16 cellular contexts compared by ENCODE assay signal in the genomic region with DNA sequence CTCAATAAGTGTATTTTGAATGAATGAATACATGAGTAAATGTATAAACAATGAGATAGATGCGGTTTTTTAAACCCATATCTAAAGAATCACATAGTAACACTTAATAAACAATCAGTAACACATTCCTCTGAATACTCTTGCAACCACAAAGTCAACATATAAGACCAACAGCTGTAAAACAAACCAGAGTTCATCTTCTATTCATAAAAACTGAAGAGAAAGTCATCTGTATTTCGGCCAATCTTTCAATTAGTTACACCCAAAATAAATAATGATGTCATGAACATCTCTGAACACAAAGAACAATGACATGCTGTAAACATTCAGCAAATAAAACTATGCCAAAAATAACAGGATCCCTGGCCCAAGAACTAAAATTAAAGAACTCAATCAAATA. TPM values are rescaled to one million over a fixed set of nuclear protein-coding genes. Genes with fewer than 3 reads are reported as not detected.
DNase-seq lines count a peak whose midpoint lies in the region; ATAC-seq and TF ChIP-seq lines count a peak whose summit lies in the region.
"Had no signal": no experiment of that assay in that cellular context is flagged by ENCODE, and none has a peak within 500 bp of the region (broad histone marks: within the 10 kb centered on the region; RNA-seq: fewer than 3 reads in every experiment).

No MANE protein-coding gene starts in this region.

- TF ChIP-seq CTCF in RWPE2 (IDR thresholded peaks at IDR 0.05; ENCODE audit: poor library complexity, severe bottlenecking) (no peak), gastrocnemius medialis (IDR thresholded peaks at IDR 0.05 in 4 of 5, conservative IDR thresholded peaks at IDR 0.05 in 1 of 5) (no peak), esophagus muscularis mucosa (IDR thresholded peaks at IDR 0.05) (no peak)

- ATAC-seq in RWPE2 (ENCODE audit: low read depth) (peak; percentile 74), gastrocnemius medialis (peak; percentile 33 to 49), HG03469 (IDR thresholded peaks at IDR 0.05; ENCODE audit: unreplicated experiment) (no peak)
- ATAC-seq: stimulated activated naive CD8-positive, alpha-beta T cell treated with anti-CD3 and anti-CD28 coated beads, Interleukin-15, amount 100 ng/mL, for 72 hours had no signal

- intact Hi-C loops in gastrocnemius medialis (cut with DNase I; ENCODE audit: low total_unique reads) (loop anchor here (10.0 kb wide), 2 partner anchors 260 to 290 kb away; a partner anchor contains a TSS), esophagus muscularis mucosa (cut with DNase I) (loop anchor here (5.0 kb wide), 1 partner anchor 47 kb away; a partner anchor contains a TSS)

- TF ChIP-seq POLR2A in gastrocnemius medialis (IDR thresholded peaks at IDR 0.05) (no peak), esophagus muscularis mucosa (IDR thresholded peaks at IDR 0.05; ENCODE audit: low read depth) (no peak)

- no peak for TF ChIP-seq EP300 in esophagus muscularis mucosa (IDR thresholded peaks at IDR 0.05)

- WGBS in esophagus muscularis mucosa = 22% methylated on average over 2 of the region's 2 CpGs

- H3K4me3 ChIP-seq in RWPE2 (ENCODE audit: severe bottlenecking) = no peak overlapping the region
- no peak overlapping the region for H3K4me3 ChIP-seq in gastrocnemius medialis
- no peak overlapping the region for H3K4me3 ChIP-seq in esophagus muscularis mucosa
- H3K4me3 ChIP-seq: lung, PC-9 had no signal

- H3K9me3 ChIP-seq in RWPE2 (ENCODE audit: severe bottlenecking) (no peaks in the 10 kb centered on the region), gastrocnemius medialis (no peaks in the 10 kb centered on the region), esophagus muscularis mucosa (no peaks in the 10 kb centered on the region)

- H3K36me3 ChIP-seq in RWPE2 (ENCODE audit: low read depth) = no peaks in the 10 kb centered on the region
- no peaks in the 10 kb centered on the region for H3K36me3 ChIP-seq in gastrocnemius medialis
- H3K36me3 ChIP-seq in esophagus muscularis mucosa = no peaks in the 10 kb centered on the region

- DNase-seq in ELR (ENCODE audit: low read depth) = peak; percentile 64
- DNase-seq in RWPE2 (ENCODE audit: low spot score) = no peak
- peak; percentile 18 for DNase-seq in fibroblast of the conjunctiva (ENCODE audit: low read depth)
- DNase-seq in gastrocnemius medialis = no peak
- DNase-seq in esophagus muscularis mucosa (ENCODE audit: extremely low spot score) = no peak
- DNase-seq in stimulated activated CD4-positive, alpha-beta T cell treated with anti-CD3 and anti-CD28 coated beads, Interleukin-4, amount 100 ng/mL, for 1 hour = no peak
- DNase-seq: activated CD4-positive, alpha-beta memory T cell treated with anti-CD3 and anti-CD28 coated beads, Interleukin-2, amount 10 ng/mL, durations not matched to agents 7 days and 5 days; activated gamma-delta T cell treated with Interleukin-2 at 50 U/mL for 16 hours; DMS79 treated with DMSO at 0.1 percent for 48 hours; glutamatergic neuron; Karpas-422; stimulated activated CD4-positive, alpha-beta T cell treated with anti-CD3 and anti-CD28 coated beads, Interleukin-4, amount 100 ng/mL, for 4 hours; stimulated activated naive CD8-positive, alpha-beta T cell treated with anti-CD3 and anti-CD28 coated beads, Interleukin-15, amount 100 ng/mL, for 72 hours had no signal

- peaks cover 4% of the 10 kb centered on the region for H3K27me3 ChIP-seq in RWPE2 (ENCODE audit: insufficient read depth, poor library complexity, severe bottlenecking)
- H3K27me3 ChIP-seq in gastrocnemius medialis = no peaks in the 10 kb centered on the region
- no peaks in the 10 kb centered on the region for H3K27me3 ChIP-seq in esophagus muscularis mucosa

- H3K27ac ChIP-seq in RWPE2 (ENCODE audit: poor library complexity, severe bottlenecking) (no peak overlapping the region), gastrocnemius medialis (peak overlapping the region; percentile 34 to 69 (median 52)), esophagus muscularis mucosa (replicated peaks in 1 of 4) (no peak overlapping the region)
- H3K27ac ChIP-seq: PC-9 had no signal

- in situ Hi-C loops in gastrocnemius medialis (cut with MboI; ENCODE audit: low sequenced_read_pairs in 4 of 4) = loop anchor here (10.0 to 25.0 kb wide), 4 partner anchors 60 to 290 kb away; a partner anchor contains a TSS

- H3K4me1 ChIP-seq in RWPE2 (ENCODE audit: insufficient read depth, poor library complexity, severe bottlenecking) (no peaks in the 10 kb centered on the region), gastrocnemius medialis (no peaks in the 10 kb centered on the region), esophagus muscularis mucosa (peaks cover 0 to 12% (median 6%) of the 10 kb centered on the region in 4 donors)

RNA-seq across cellular contexts. Expression of a gene that starts 47.2 kb away (rescaled TPM):
- 1 to 10 TPM; 1.2 to 3.7 (median 2.0) TPM for total RNA-seq in gastrocnemius medialis
- total RNA-seq in esophagus muscularis mucosa = 1 to 10 TPM; 5.0 to 8.0 (median 5.8) TPM
- total RNA-seq: activated CD4-positive, alpha-beta memory T cell treated with anti-CD3 and anti-CD28 coated beads, Interleukin-2, amount 10 ng/mL, durations not matched to agents 7 days and 5 days; PC-9 had no signal

Comparison
In these comparisons a context has a peak if more than half of its experiments do, and no peak if none do; other contexts are left out.
1. DNase-seq: peak in ELR (single experiment) and fibroblast of the conjunctiva (single experiment); none in RWPE2 (single experiment), gastrocnemius medialis (0 of 2), esophagus muscularis mucosa (single experiment) and stimulated activated CD4-positive, alpha-beta T cell treated with anti-CD3 and anti-CD28 coated beads, Interleukin-4, amount 100 ng/mL, for 1 hour (single experiment).
2. H3K27ac ChIP-seq: peak in gastrocnemius medialis (4 of 4); none in RWPE2 (single experiment) and esophagus muscularis mucosa (0 of 4).